ENCODE assay signal across 8 cellular contexts in genomic region chr4:23135792-23136645, GRCh38.
DNase-seq lines count a peak whose midpoint lies in the region; ATAC-seq and TF ChIP-seq lines count a peak whose summit lies in the region.

No MANE protein-coding gene starts in this region.

- H3K36me3 ChIP-seq in BE2C (no peaks in the 10 kb centered on the region), Karpas-422 (ENCODE audit: insufficient read depth, low read length) (no peaks in the 10 kb centered on the region)

- no peak overlapping the region for H3K27ac ChIP-seq in Karpas-422 (ENCODE audit: low read length)

- no peak overlapping the region for H3K9ac ChIP-seq in Karpas-422 (ENCODE audit: low read length)

- H3K9me2 ChIP-seq in Karpas-422 (replicated peaks; ENCODE audit: insufficient read depth, low read length) = no peaks in the 10 kb centered on the region

- peak; percentile 75 for ATAC-seq in GM18858 (IDR thresholded peaks at IDR 0.05; ENCODE audit: unreplicated experiment)
- no peak for ATAC-seq in HG02623 (IDR thresholded peaks at IDR 0.05; ENCODE audit: unreplicated experiment)

- no peaks in the 10 kb centered on the region for H4K20me1 ChIP-seq in Karpas-422 (ENCODE audit: insufficient read depth, low read depth, low read length)

- no peaks in the 10 kb centered on the region for H3K4me1 ChIP-seq in BE2C
- H3K4me1 ChIP-seq in Karpas-422 (ENCODE audit: low read length) = peaks cover 6% of the 10 kb centered on the region

- H3K27me3 ChIP-seq in BE2C (no peaks in the 10 kb centered on the region), Karpas-422 (ENCODE audit: low read length) (no peaks in the 10 kb centered on the region)

- DNase-seq in BE2C = peak; percentile 41
- DNase-seq in Karpas-422 = peak; percentile 88
- peak; percentile 22 for DNase-seq in RKO (ENCODE audit: low spot score)
- DNase-seq in fibroblast of pulmonary artery (ENCODE audit: low read depth) = peak; percentile 67
- DNase-seq in renal cortical epithelial cell (ENCODE audit: low read depth) = peak; percentile 64
- DNase-seq in activated CD4-positive, alpha-beta T cell treated with anti-CD3 and anti-CD28 coated beads for 4 hours = no peak

- no peak overlapping the region for H2AFZ ChIP-seq in Karpas-422 (ENCODE audit: low read length)

- TF ChIP-seq CTCF in BE2C (IDR thresholded peaks at IDR 0.05; ENCODE audit: low read depth, low read length) (peak; percentile 88), fibroblast of pulmonary artery (IDR thresholded peaks at IDR 0.05; ENCODE audit: low read length, missing control alignments) (peak; percentile 90)

- H3K4me3 ChIP-seq in BE2C (ENCODE audit: low read depth, low read length) (no peak overlapping the region), Karpas-422 (ENCODE audit: low read length) (no peak overlapping the region), fibroblast of pulmonary artery (replicated peaks; ENCODE audit: low read depth, low read length) (no peak overlapping the region)

- no peaks in the 10 kb centered on the region for H3K79me2 ChIP-seq in Karpas-422 (ENCODE audit: low read length)

- no peaks in the 10 kb centered on the region for H3K9me3 ChIP-seq in BE2C
- no peaks in the 10 kb centered on the region for H3K9me3 ChIP-seq in Karpas-422 (ENCODE audit: low read length)

- H3K4me2 ChIP-seq in Karpas-422 (ENCODE audit: low read depth, low read length, poor library complexity, severe bottlenecking) = no peak overlapping the region

Comparison
In these comparisons a context has a peak if more than half of its experiments do, and no peak if none do; other contexts are left out.
1. DNase-seq: peak in BE2C (single experiment), Karpas-422 (single experiment), RKO (single experiment), fibroblast of pulmonary artery (single experiment) and renal cortical epithelial cell (single experiment); none in activated CD4-positive, alpha-beta T cell treated with anti-CD3 and anti-CD28 coated beads for 4 hours (0 of 2).